Comparison of ENCODE assay signal across 19 cellular contexts in genomic region chr17:65463242-65463641, GRCh38.
DNase-seq lines count a peak whose midpoint lies in the region; ATAC-seq, FAIRE-seq and TF ChIP-seq lines count a peak whose summit lies in the region.
"Had no signal": no experiment of that assay in that cellular context is flagged by ENCODE, and none has a peak within 500 bp of the region (broad histone marks: within the 10 kb centered on the region; RNA-seq: fewer than 3 reads in every experiment).

No MANE protein-coding gene starts in this region.

- TF ChIP-seq CTCF in cardiac fibroblast (IDR thresholded peaks at IDR 0.05; ENCODE audit: low read depth, low read length) (no peak), psoas muscle (IDR thresholded peaks at IDR 0.05) (no peak)

- FAIRE-seq in GM19239 (lab: Jason Lieb, UNC) = no peak
- FAIRE-seq: K562, TTC549 had no signal

- H3K4me3 ChIP-seq in cardiac fibroblast (replicated peaks in 1 of 2; ENCODE audit: low read depth in 2 of 2, low read length in 2 of 2) (no peak overlapping the region), psoas muscle (no peak overlapping the region)
- H3K4me3 ChIP-seq: K562, spleen had no signal

- 26 to 49% (median 30%) methylated on average over 9 of the region's 9 CpGs for WGBS in psoas muscle, 3 donors

- peak overlapping the region; percentile 81 for H3K27ac ChIP-seq in psoas muscle
- H3K27ac ChIP-seq: spleen had no signal

- peak; percentile 98 for ATAC-seq in left ventricle myocardium superior
- peak; percentile 95 to 98 (median 96) for ATAC-seq in psoas muscle
- no peak for ATAC-seq in HG02970 (IDR thresholded peaks at IDR 0.05; ENCODE audit: low FRiP score, unreplicated experiment)
- ATAC-seq in HG02852 (IDR thresholded peaks at IDR 0.05; ENCODE audit: unreplicated experiment) = no peak
- ATAC-seq: K562 had no signal

- H3K9me3 ChIP-seq in psoas muscle = no peaks in the 10 kb centered on the region
- H3K9me3 ChIP-seq: spleen had no signal

- peaks cover 28% of the 10 kb centered on the region for H3K4me1 ChIP-seq in psoas muscle
- H3K4me1 ChIP-seq: spleen had no signal

- intact Hi-C loops in left ventricle myocardium superior (cut with micrococcal nuclease) = loop anchor here (5.0 kb wide), 1 partner anchor 84 kb away; no protein-coding TSS in a partner anchor
- intact Hi-C loops in psoas muscle (cut with DNase I) = loop anchor here in 1 of 2 donors (2.0 kb wide), 1 partner anchor 94 kb away; no protein-coding TSS in a partner anchor

- peak; percentile 29 for DNase-seq in EH (ENCODE audit: low read depth)
- DNase-seq in cardiac fibroblast (ENCODE audit: low read depth in 2 of 2) = peak; percentile 96 to 97
- DNase-seq in left ventricle myocardium superior = peak; percentile 86
- peak; percentile 73 to 90 for DNase-seq in psoas muscle
- no peak for DNase-seq in stimulated activated CD4-positive, alpha-beta T cell treated with anti-CD3 and anti-CD28 coated beads, Interleukin-1b, Interleukin-23, amount 100 ng/mL, for 48 hours
- no peak for DNase-seq in GM19239 (ENCODE audit: insufficient read length, low spot score)
- DNase-seq: activated CD8-positive, alpha-beta memory T cell treated with anti-CD3 and anti-CD28 coated beads for 24 hours; activated gamma-delta T cell; Calu3; cerebellar nuclear complex; naive B cell; NCI-H1694 treated with DMSO at 0.1 percent for 48 hours; NCI-H524 treated with DMSO at 0.1 percent for 48 hours; SIG-M5; spleen had no signal

- no peaks in the 10 kb centered on the region for H3K36me3 ChIP-seq in psoas muscle (ENCODE audit: insufficient read depth in 1 of 2, low read depth in 1 of 2)
- H3K36me3 ChIP-seq: spleen had no signal

- H3K27me3 ChIP-seq in psoas muscle (ENCODE audit: insufficient read depth in 3 of 3, low read length in 2 of 3) = no peaks in the 10 kb centered on the region

Comparison
In these comparisons a context has a peak if more than half of its experiments do, and no peak if none do; other contexts are left out.
1. DNase-seq: peak in EH (single experiment), cardiac fibroblast (2 of 2), left ventricle myocardium superior (single experiment) and psoas muscle (2 of 2); none in stimulated activated CD4-positive, alpha-beta T cell treated with anti-CD3 and anti-CD28 coated beads, Interleukin-1b, Interleukin-23, amount 100 ng/mL, for 48 hours (single experiment) and GM19239 (single experiment).
2. ATAC-seq: peak in left ventricle myocardium superior (single experiment) and psoas muscle (4 of 4); none in HG02970 (single experiment) and HG02852 (single experiment).